Comparison of ENCODE assay signal across 16 cellular contexts in the genomic region with DNA sequence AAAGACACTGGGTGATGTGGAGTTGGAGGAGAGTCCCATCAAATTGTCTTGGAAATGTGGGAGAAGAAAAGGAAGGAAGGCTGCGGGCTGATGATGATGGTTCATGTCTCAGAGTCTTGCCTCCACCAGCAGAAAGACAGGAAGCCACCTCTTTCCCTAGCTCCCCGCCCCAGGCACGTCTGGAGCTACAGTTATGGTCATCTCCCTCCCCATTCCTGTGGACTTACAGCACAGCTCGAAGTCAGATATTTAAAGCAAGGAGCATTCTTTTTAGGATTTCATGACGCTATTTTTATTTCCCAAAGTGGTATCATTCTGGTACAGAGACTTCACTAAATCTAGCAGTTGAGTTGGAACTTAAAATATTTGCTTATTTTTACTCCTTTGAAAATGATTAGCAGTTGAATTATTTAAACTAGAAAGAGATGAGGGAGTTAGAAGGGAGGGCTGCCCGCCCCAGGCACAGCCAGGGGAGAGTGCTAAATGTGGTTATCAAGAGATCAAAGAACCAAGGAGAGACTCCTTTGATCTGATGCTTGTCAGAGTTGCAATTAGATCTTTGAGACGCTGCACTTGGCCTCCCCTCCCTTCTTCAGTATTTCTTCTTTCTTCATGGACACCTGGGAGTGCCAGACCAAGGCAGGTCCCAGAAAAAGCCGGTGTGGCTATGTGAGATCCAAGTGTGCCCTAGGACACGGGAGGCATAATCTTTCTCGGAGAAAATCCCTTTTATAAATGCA.
A peak's percentile ranks its signal among the peaks of the same experiment; 100 is the strongest.
DNase-seq lines count a peak whose midpoint lies in the region; ATAC-seq, FAIRE-seq and TF ChIP-seq lines count a peak whose summit lies in the region.
"Had no signal": no experiment of that assay in that cellular context is flagged by ENCODE, and none has a peak within 500 bp of the region (broad histone marks: within the 10 kb centered on the region; RNA-seq: fewer than 3 reads in every experiment).

No MANE protein-coding gene starts in this region.

- H3K4me3 ChIP-seq in HepG2 (replicated peaks in 1 of 3; ENCODE audit: insufficient read depth in 1 of 3, low read depth in 2 of 3, low read length in 3 of 3) = no peak overlapping the region
- H3K4me3 ChIP-seq in right atrium auricular region = no peak overlapping the region
- H3K4me3 ChIP-seq: GM12878 had no signal

- CTCF ChIA-PET in HepG2 (lab: Yijun Ruan, JAX; ENCODE audit: low intra/inter-chr PET ratio, low total read pairs) = no interaction called here

- POLR2A ChIA-PET in HepG2 (lab: Yijun Ruan, JAX) = no interaction called here

- no peak overlapping the region for H3K4me2 ChIP-seq in HepG2 (ENCODE audit: low read depth, low read length)
- H3K4me2 ChIP-seq: KMS-11 had no signal

- BruUV-seq in HepG2 (replicated peaks; lab: Mats Ljungman, UMichigan) = no TSS peak

- H3K27me3 ChIP-seq in HepG2 (ENCODE audit: control insufficient read depth in 1 of 2, insufficient read depth in 2 of 2, low read length in 2 of 2) (peaks cover 0 to 2% of the 10 kb centered on the region in 2 experiments; a peak in 2 of 5 replicates), right atrium auricular region (no peaks in the 10 kb centered on the region)

- ATAC-seq in omental fat pad (ENCODE audit: low FRiP score) = peak; percentile 50
- ATAC-seq in HepG2 = no peak
- ATAC-seq: GM12878 had no signal

- intact Hi-C loops in HepG2 (cut with micrococcal nuclease; ENCODE audit: unreplicated experiment) = no loop called here

- H3K9me3 ChIP-seq in HepG2 (ENCODE audit: low read length) (no peaks in the 10 kb centered on the region), right atrium auricular region (no peaks in the 10 kb centered on the region)

- H3K4me1 ChIP-seq in HepG2 (ENCODE audit: insufficient read depth, low read length) (no peaks in the 10 kb centered on the region; the same call in 1 of the 2 replicates), right atrium auricular region (no peaks in the 10 kb centered on the region)

- no peak for FAIRE-seq in HepG2 (lab: Jason Lieb, UNC)
- FAIRE-seq: GM12878 had no signal

- H2AFZ ChIP-seq in HepG2 (ENCODE audit: low read length) = no peak overlapping the region

- TF ChIP-seq RAD21 in HepG2 (CRISPR knock-in tag; IDR thresholded peaks at IDR 0.05) = no peak

- DNase-seq in ELF-1 (ENCODE audit: low read depth, low spot score) = peak; percentile 83
- DNase-seq in hepatic stellate cell (ENCODE audit: low spot score) = peak; percentile 8
- no peak for DNase-seq in omental fat pad (ENCODE audit: low spot score)
- DNase-seq in NCI-H187 (lab: John Stamatoyannopoulos, UW) = no peak
- no peak for DNase-seq in HepG2 (ENCODE audit: low spot score)
- DNase-seq in right atrium auricular region (ENCODE audit: low spot score) = no peak
- no peak for DNase-seq in stimulated activated CD4-positive, alpha-beta T cell treated with anti-CD3 and anti-CD28 coated beads, Interleukin-4, amount 100 ng/mL, for 1 hour
- DNase-seq: GF-D8, GOT3, NCI-H1092, NCI-H1436 treated with DMSO at 0.1 percent for 48 hours, NCI-H2029 treated with DMSO at 0.1 percent for 48 hours, NCI-H2171, NCI-H526 had no signal

- TF ChIP-seq POLR2A in HepG2 (IDR thresholded peaks at IDR 0.05; ENCODE audit: insufficient read depth in 1 of 2, low read depth in 2 of 2, low read length in 2 of 2) = no peak

- in situ Hi-C loops in HepG2 (cut with HindIII; ENCODE audit: extremely low pct_ligation_motif_present, low pct_unique_long_range_greater_than_20kb) = no loop called here

- TF ChIP-seq EP300 in HepG2 (IDR thresholded peaks at IDR 0.05; ENCODE audit: low read depth in 2 of 2, low read length in 2 of 2) (no peak), HepG2 (CRISPR knock-in tag; IDR thresholded peaks at IDR 0.05; ENCODE audit: borderline replicate concordance) (no peak)

- no peaks in the 10 kb centered on the region for H3K79me2 ChIP-seq in HepG2 (ENCODE audit: insufficient read depth, low read length)

- 35% methylated on average over 10 of the region's 10 CpGs for WGBS in HepG2 (ENCODE audit: low lambda C conversion rate)

- no peaks in the 10 kb centered on the region for H3K36me3 ChIP-seq in HepG2 (replicated peaks in 1 of 2; ENCODE audit: control insufficient read depth in 1 of 2, insufficient read depth in 2 of 2, low read length in 2 of 2)
- no peaks in the 10 kb centered on the region for H3K36me3 ChIP-seq in right atrium auricular region

- no peaks in the 10 kb centered on the region for H4K20me1 ChIP-seq in HepG2 (ENCODE audit: insufficient read depth, low read length)

- H3K27ac ChIP-seq in HepG2 (ENCODE audit: extremely low read length, insufficient read depth, low read length) = no peak overlapping the region
- H3K27ac ChIP-seq in right atrium auricular region = no peak overlapping the region
- H3K27ac ChIP-seq: KMS-11 had no signal

- no peak overlapping the region for H3K9ac ChIP-seq in HepG2 (ENCODE audit: insufficient read depth, low read depth, low read length)
- H3K9ac ChIP-seq: KMS-11 had no signal

- TF ChIP-seq CTCF in omental fat pad (IDR thresholded peaks at IDR 0.05) (no peak), HepG2 (CRISPR knock-in tag; IDR thresholded peaks at IDR 0.05) (no peak), right atrium auricular region (IDR thresholded peaks at IDR 0.05) (no peak)

TF ChIP-seq in HepG2, 621 proteins besides CTCF, POLR2A, EP300 and RAD21:
- TF ChIP-seq, protein P1, sequence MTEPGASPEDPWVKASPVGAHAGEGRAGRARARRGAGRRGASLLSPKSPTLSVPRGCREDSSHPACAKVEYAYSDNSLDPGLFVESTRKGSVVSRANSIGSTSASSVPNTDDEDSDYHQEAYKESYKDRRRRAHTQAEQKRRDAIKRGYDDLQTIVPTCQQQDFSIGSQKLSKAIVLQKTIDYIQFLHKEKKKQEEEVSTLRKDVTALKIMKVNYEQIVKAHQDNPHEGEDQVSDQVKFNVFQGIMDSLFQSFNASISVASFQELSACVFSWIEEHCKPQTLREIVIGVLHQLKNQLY (CRISPR knock-in tag; IDR thresholded peaks at IDR 0.05) = no peak
- TF ChIP-seq NBN (conservative IDR thresholded peaks at IDR 0.05) = no peak
- TF ChIP-seq, protein P2, sequence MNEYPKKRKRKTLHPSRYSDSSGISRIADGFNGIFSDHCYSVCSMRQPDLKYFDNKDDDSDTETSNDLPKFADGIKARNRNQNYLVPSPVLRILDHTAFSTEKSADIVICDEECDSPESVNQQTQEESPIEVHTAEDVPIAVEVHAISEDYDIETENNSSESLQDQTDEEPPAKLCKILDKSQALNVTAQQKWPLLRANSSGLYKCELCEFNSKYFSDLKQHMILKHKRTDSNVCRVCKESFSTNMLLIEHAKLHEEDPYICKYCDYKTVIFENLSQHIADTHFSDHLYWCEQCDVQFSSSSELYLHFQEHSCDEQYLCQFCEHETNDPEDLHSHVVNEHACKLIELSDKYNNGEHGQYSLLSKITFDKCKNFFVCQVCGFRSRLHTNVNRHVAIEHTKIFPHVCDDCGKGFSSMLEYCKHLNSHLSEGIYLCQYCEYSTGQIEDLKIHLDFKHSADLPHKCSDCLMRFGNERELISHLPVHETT (CRISPR knock-in tag; conservative IDR thresholded peaks at IDR 0.05) = no peak

Comparison
In these comparisons a context has a peak if more than half of its experiments do, and no peak if none do; other contexts are left out.
1. DNase-seq: peak in ELF-1 (single experiment) and hepatic stellate cell (single experiment); none in omental fat pad (single experiment), NCI-H187 (0 of 2), HepG2 (single experiment), right atrium auricular region (single experiment) and stimulated activated CD4-positive, alpha-beta T cell treated with anti-CD3 and anti-CD28 coated beads, Interleukin-4, amount 100 ng/mL, for 1 hour (single experiment).